In genomic region chr7:2093214-2093840, GRCh38 we compare ENCODE assay signal across 29 cellular contexts.
A peak's percentile ranks its signal among the peaks of the same experiment; 100 is the strongest.
DNase-seq lines count a peak whose midpoint lies in the region; ATAC-seq, FAIRE-seq and TF ChIP-seq lines count a peak whose summit lies in the region.
"Had no signal": no experiment of that assay in that cellular context is flagged by ENCODE, and none has a peak within 500 bp of the region (broad histone marks: within the 10 kb centered on the region; RNA-seq: fewer than 3 reads in every experiment).

No MANE protein-coding gene starts in this region.

- TF ChIP-seq EP300 in K562 (IDR thresholded peaks at IDR 0.05; ENCODE audit: low read length), result no peak

- no peak for TF ChIP-seq POLR2A in K562 (conservative IDR thresholded peaks at IDR 0.05)

- peaks cover 2% of the 10 kb centered on the region; the same call in 1 of the 3 replicates for H3K36me3 ChIP-seq in K562 (ENCODE audit: control insufficient read depth, insufficient read depth, low read length)
- H3K36me3 ChIP-seq: MG63 had no signal

- H2AFZ ChIP-seq in K562 (ENCODE audit: low read depth, low read length), result no peak overlapping the region

- no peak for FAIRE-seq in K562 (lab: Jason Lieb, UNC)
- FAIRE-seq: GM19239 had no signal

- H3K4me1 ChIP-seq in K562 (replicated peaks in 1 of 2; ENCODE audit: control insufficient read depth in 2 of 2, insufficient read depth in 2 of 2, low read length in 2 of 2), result peaks cover 0 to 48% of the 10 kb centered on the region in 2 experiments; a peak in 2 of 5 replicates

- no peaks in the 10 kb centered on the region for H3K9me3 Mint-ChIP-seq in activated T-cell treated with anti-CD3 and anti-CD28 coated beads, Interleukin-2, amount 50 U/mL, for 24 hours
- H3K9me3 Mint-ChIP-seq in glutamatergic neuron (ENCODE audit: unreplicated experiment), result peaks cover 14% of the 10 kb centered on the region
- no peaks in the 10 kb centered on the region for H3K9me3 Mint-ChIP-seq in stimulated activated naive B cell treated with anti-CD40 and anti-IgM and Interleukin-4, amounts not matched to agents 10 μg/mL and 1 μg/mL and 100 μg/mL, for 72 hours
- H3K9me3 Mint-ChIP-seq: stimulated activated naive CD8-positive, alpha-beta T cell treated with anti-CD3 and anti-CD28 coated beads, Interleukin-15, Interleukin-2, amounts not matched to agents 100 ng/mL and 50 ng/mL, for 24 hours; T-cell had no signal

- intact Hi-C loops in K562 (cut with micrococcal nuclease), result no loop called here

- 0 out of 3 replicates have a peak, but pooled peaks cover under 1% of the 10 kb centered on the region for H3K79me2 ChIP-seq in K562 (ENCODE audit: control insufficient read depth, insufficient read depth, low read length)

- in situ Hi-C loops in K562 (cut with MboI), result no loop called here

- no peak for DNase-seq in activated T-cell treated with anti-CD3 and anti-CD28 coated beads, Interleukin-2, amount 50 U/mL, for 24 hours
- no peak for DNase-seq in activated T-cell treated with anti-CD3 and anti-CD28 coated beads, Interleukin-2, amount 50 U/mL, for 48 hours
- no peak for DNase-seq in K562 (ENCODE audit: extremely low read depth in 1 of 4, low spot score in 3 of 4)
- no peak for DNase-seq in glutamatergic neuron
- no peak for DNase-seq in stimulated activated naive B cell treated with anti-CD40 and anti-IgM and Interleukin-4, amounts not matched to agents 10 μg/mL and 1 μg/mL and 100 μg/mL, for 72 hours
- no peak for DNase-seq in mesenteric fat pad (ENCODE audit: low spot score)
- DNase-seq in NCI-H2029 (lab: John Stamatoyannopoulos, UW), result no peak
- DNase-seq in superior temporal gyrus (ENCODE audit: extremely low spot score), result no peak
- DNase-seq: 8988T; activated CD4-positive, alpha-beta T cell treated with anti-CD3 and anti-CD28 coated beads for 1 hour; activated CD8-positive, alpha-beta T cell treated with anti-CD3 and anti-CD28 coated beads, Interleukin-2, amount 10 ng/mL, durations not matched to agents 7 days and 5 days; activated effector memory CD4-positive, alpha-beta T cell treated with Interleukin-2 at 50 U/mL for 16 hours; AML-193; DMS153; hypothalamus; immature natural killer cell; KG1; left colon; mesendoderm; MG63; NCI-H1105 treated with DMSO at 0.1 percent for 48 hours; NCI-H2029 treated with DMSO at 0.1 percent for 48 hours; NCI-H526 treated with DMSO at 0.1 percent for 48 hours; SHP77 treated with DMSO at 0.1 percent for 48 hours; T-cell had no signal

- H3K4me1 Mint-ChIP-seq in activated T-cell treated with anti-CD3 and anti-CD28 coated beads, Interleukin-2, amount 50 U/mL, for 24 hours (ENCODE audit: low read depth), result peaks cover 16% of the 10 kb centered on the region
- H3K4me1 Mint-ChIP-seq in glutamatergic neuron (ENCODE audit: low read depth, unreplicated experiment), result peaks cover 17% of the 10 kb centered on the region
- peaks cover 35 to 58% of the 10 kb centered on the region in 2 donors for H3K4me1 Mint-ChIP-seq in stimulated activated naive B cell treated with anti-CD40 and anti-IgM and Interleukin-4, amounts not matched to agents 10 μg/mL and 1 μg/mL and 100 μg/mL, for 72 hours

- no peak overlapping the region for H3K4me2 ChIP-seq in K562 (ENCODE audit: insufficient read depth, low read length)

- CTCF ChIA-PET in K562 (lab: Yijun Ruan, JAX; ENCODE audit: low intra/inter-chr PET ratio), result no interaction called here

- BruUV-seq in K562 (replicated peaks; lab: Mats Ljungman, UMichigan), result no TSS peak

- no peaks in the 10 kb centered on the region for H3K9me3 ChIP-seq in K562 (replicated peaks; ENCODE audit: control insufficient read depth, insufficient read depth, low read depth, low read length)
- H3K9me3 ChIP-seq: MG63 had no signal

- TF ChIP-seq CTCF in K562 (IDR thresholded peaks at IDR 0.05 in 2 of 3, conservative IDR thresholded peaks at IDR 0.05 in 1 of 3; ENCODE audit: insufficient read depth in 2 of 3, low read depth in 1 of 3, low read length in 3 of 3), result no peak
- TF ChIP-seq CTCF in glutamatergic neuron (IDR thresholded peaks at IDR 0.05; ENCODE audit: partially characterized antibody, unreplicated experiment), result no peak

- H3K27ac ChIP-seq in K562 (ENCODE audit: extremely low read depth, low read depth, low read length), result no peak overlapping the region

- no peak overlapping the region for H3K4me3 Mint-ChIP-seq in activated T-cell treated with anti-CD3 and anti-CD28 coated beads, Interleukin-2, amount 50 U/mL, for 24 hours
- H3K4me3 Mint-ChIP-seq in glutamatergic neuron (ENCODE audit: unreplicated experiment), result no peak overlapping the region
- no peak overlapping the region for H3K4me3 Mint-ChIP-seq in stimulated activated naive B cell treated with anti-CD40 and anti-IgM and Interleukin-4, amounts not matched to agents 10 μg/mL and 1 μg/mL and 100 μg/mL, for 72 hours
- H3K4me3 Mint-ChIP-seq: activated CD8-positive, alpha-beta T cell treated with anti-CD3 and anti-CD28 coated beads, Interleukin-2, amount 10 ng/mL, durations not matched to agents 7 days and 5 days; stimulated activated naive CD8-positive, alpha-beta T cell treated with anti-CD3 and anti-CD28 coated beads, Interleukin-15, Interleukin-2, amounts not matched to agents 100 ng/mL and 50 ng/mL, for 24 hours; T-cell had no signal

- H3K27me3 Mint-ChIP-seq in activated T-cell treated with anti-CD3 and anti-CD28 coated beads, Interleukin-2, amount 50 U/mL, for 24 hours, result no peaks in the 10 kb centered on the region
- H3K27me3 Mint-ChIP-seq in glutamatergic neuron (ENCODE audit: unreplicated experiment), result peaks cover 8% of the 10 kb centered on the region
- H3K27me3 Mint-ChIP-seq in stimulated activated naive B cell treated with anti-CD40 and anti-IgM and Interleukin-4, amounts not matched to agents 10 μg/mL and 1 μg/mL and 100 μg/mL, for 72 hours, result no peaks in the 10 kb centered on the region
- H3K27me3 Mint-ChIP-seq: stimulated activated naive CD8-positive, alpha-beta T cell treated with anti-CD3 and anti-CD28 coated beads, Interleukin-15, Interleukin-2, amounts not matched to agents 100 ng/mL and 50 ng/mL, for 24 hours; T-cell had no signal

- WGBS in K562 (ENCODE audit: insufficient coverage, low coverage, missing lambda C conversion rate), result 93% methylated on average over 13 of the region's 15 CpGs

- H3K27me3 ChIP-seq in K562 (ENCODE audit: control insufficient read depth in 2 of 2, insufficient read depth in 2 of 2, low read length in 2 of 2), result no peaks in the 10 kb centered on the region
- H3K27me3 ChIP-seq: MG63 had no signal

- no peaks in the 10 kb centered on the region for H4K20me1 ChIP-seq in K562 (replicated peaks; ENCODE audit: control insufficient read depth, insufficient read depth, low read length)

- peaks cover 3% of the 10 kb centered on the region for H3K9me1 ChIP-seq in K562 (ENCODE audit: control insufficient read depth, insufficient read depth, low read length)

- H3K36me3 Mint-ChIP-seq in activated T-cell treated with anti-CD3 and anti-CD28 coated beads, Interleukin-2, amount 50 U/mL, for 24 hours (ENCODE audit: low read depth), result peaks cover 19% of the 10 kb centered on the region
- peaks cover 8% of the 10 kb centered on the region for H3K36me3 Mint-ChIP-seq in glutamatergic neuron (ENCODE audit: unreplicated experiment)
- H3K36me3 Mint-ChIP-seq in stimulated activated naive B cell treated with anti-CD40 and anti-IgM and Interleukin-4, amounts not matched to agents 10 μg/mL and 1 μg/mL and 100 μg/mL, for 72 hours, result peaks cover 33 to 50% of the 10 kb centered on the region in 2 donors

- H3K27ac Mint-ChIP-seq in activated T-cell treated with anti-CD3 and anti-CD28 coated beads, Interleukin-2, amount 50 U/mL, for 24 hours, result peak overlapping the region; percentile 18
- H3K27ac Mint-ChIP-seq in glutamatergic neuron (ENCODE audit: unreplicated experiment), result peak overlapping the region; percentile 46
- H3K27ac Mint-ChIP-seq in stimulated activated naive B cell treated with anti-CD40 and anti-IgM and Interleukin-4, amounts not matched to agents 10 μg/mL and 1 μg/mL and 100 μg/mL, for 72 hours, result peak overlapping the region; percentile 15
- H3K27ac Mint-ChIP-seq: activated CD8-positive, alpha-beta T cell treated with anti-CD3 and anti-CD28 coated beads, Interleukin-2, amount 10 ng/mL, durations not matched to agents 7 days and 5 days; stimulated activated naive CD8-positive, alpha-beta T cell treated with anti-CD3 and anti-CD28 coated beads, Interleukin-15, Interleukin-2, amounts not matched to agents 100 ng/mL and 50 ng/mL, for 24 hours; T-cell had no signal

- no peak overlapping the region; a peak in 1 of 4 replicates for H3K9ac ChIP-seq in K562 (ENCODE audit: insufficient read depth in 1 of 2, low read depth in 2 of 2, low read length in 2 of 2)

- POLR2A ChIA-PET in K562 (lab: Yijun Ruan, JAX), result interaction anchor here (0.6 to 0.9 kb wide), 2 partner anchors 12 to 306 kb away, joined by 3 to 5 read pairs; no protein-coding TSS in a partner anchor

- ATAC-seq in K562, result no peak
- ATAC-seq in stimulated activated naive B cell treated with anti-CD40 and anti-IgM and Interleukin-4, amounts not matched to agents 10 μg/mL and 1 μg/mL and 100 μg/mL, for 72 hours (replicated peaks), result no peak
- ATAC-seq: activated CD8-positive, alpha-beta T cell treated with anti-CD3 and anti-CD28 coated beads, Interleukin-2, amount 10 ng/mL, durations not matched to agents 7 days and 5 days; HCT116; left colon; Panc1; T-cell had no signal

- no peak for TF ChIP-seq RAD21 in K562 (CRISPR knock-in tag; conservative IDR thresholded peaks at IDR 0.05 in 1 of 2, IDR thresholded peaks at IDR 0.05 in 1 of 2)

- H3K4me3 ChIP-seq in K562, result no peak overlapping the region
- H3K4me3 ChIP-seq: MG63 had no signal

TF ChIP-seq in K562, 482 proteins besides CTCF, POLR2A, EP300 and RAD21:
- TF ChIP-seq ZNF316 (IDR thresholded peaks at IDR 0.05), result 0 out of 2 replicates have a peak, but pooled peaks have one; percentile 4
- TF ChIP-seq ZNF121 (CRISPR knock-in tag; conservative IDR thresholded peaks at IDR 0.05), result no peak
